8 cellular contexts compared by ENCODE assay signal in genomic region chrX:55488559-55489314, GRCh38. TPM values are rescaled to one million over a fixed set of nuclear protein-coding genes. Genes with fewer than 3 reads are reported as not detected.
DNase-seq lines count a peak whose midpoint lies in the region; ATAC-seq and TF ChIP-seq lines count a peak whose summit lies in the region.

No MANE protein-coding gene starts in this region.

- ATAC-seq in GM18858 (IDR thresholded peaks at IDR 0.05; ENCODE audit: unreplicated experiment) (peak; percentile 32), HG03095 (IDR thresholded peaks at IDR 0.05; ENCODE audit: unreplicated experiment) (peak; percentile 53), esophagus mucosa (peak; percentile 55)
- peak; percentile 83 for ATAC-seq in naive thymus-derived CD4-positive, alpha-beta T cell

- H3K4me1 Mint-ChIP-seq in naive thymus-derived CD4-positive, alpha-beta T cell = peaks cover 0 to 16% (median 12%) of the 10 kb centered on the region in 7 donors

- no peaks in the 10 kb centered on the region for H3K36me3 ChIP-seq in naive thymus-derived CD4-positive, alpha-beta T cell (ENCODE audit: control insufficient read depth in 2 of 3, insufficient read depth in 3 of 3, low read length in 3 of 3)
- H3K36me3 ChIP-seq in stomach = no peaks in the 10 kb centered on the region

- peak overlapping the region; percentile 92 for H3K27ac ChIP-seq in naive thymus-derived CD4-positive, alpha-beta T cell (ENCODE audit: low read depth, low read length)
- H3K27ac ChIP-seq in stomach = peak overlapping the region; percentile 85 to 93 (median 89)

- H3K27me3 Mint-ChIP-seq in naive thymus-derived CD4-positive, alpha-beta T cell = no peaks in the 10 kb centered on the region

- no peaks in the 10 kb centered on the region for H3K27me3 ChIP-seq in naive thymus-derived CD4-positive, alpha-beta T cell (ENCODE audit: control insufficient read depth in 2 of 2, insufficient read depth in 2 of 2, low read length in 2 of 2)
- no peaks in the 10 kb centered on the region for H3K27me3 ChIP-seq in stomach

- H3K4me1 ChIP-seq in naive thymus-derived CD4-positive, alpha-beta T cell (ENCODE audit: control insufficient read depth in 2 of 2, insufficient read depth in 2 of 2, low read length in 2 of 2) = no peaks in the 10 kb centered on the region
- H3K4me1 ChIP-seq in stomach = peaks cover 0 to 23% (median 13%) of the 10 kb centered on the region in 4 donors

- CTCF ChIA-PET in naive thymus-derived CD4-positive, alpha-beta T cell (lab: Charles Lee) = interaction anchor here (1.0 to 1.4 kb wide), 5 partner anchors 37 to 488 kb away, joined by 3 to 6 read pairs (median 3); partner anchors contain the start of genes MAGEH1 and RRAGB

- H3K36me3 Mint-ChIP-seq in naive thymus-derived CD4-positive, alpha-beta T cell = no peaks in the 10 kb centered on the region

- WGBS in stomach, 5 donors = 0 to 38% (median 1%) methylated on average over 24 to 55 of the region's 56 CpGs

- peak overlapping the region; percentile 91 to 98 (median 96) for H3K27ac Mint-ChIP-seq in naive thymus-derived CD4-positive, alpha-beta T cell

- DNase-seq in 8988T (peak; percentile 28), NCI-H82 (lab: John Stamatoyannopoulos, UW) (peak; percentile 82), stomach (peak; percentile 62)
- DNase-seq in activated T-cell treated with anti-CD3 and anti-CD28 coated beads, Interleukin-2, amount 50 U/mL, for 1 hour = peak; percentile 77
- DNase-seq in naive thymus-derived CD4-positive, alpha-beta T cell = peak; percentile 46 to 78 (median 69)

- no peak for TF ChIP-seq CTCF in stomach (IDR thresholded peaks at IDR 0.05)

- peak overlapping the region; percentile 89 to 97 (median 96) for H3K4me3 Mint-ChIP-seq in naive thymus-derived CD4-positive, alpha-beta T cell

- H3K9me3 ChIP-seq in naive thymus-derived CD4-positive, alpha-beta T cell (ENCODE audit: control insufficient read depth in 2 of 3, low read length in 3 of 3) = no peaks in the 10 kb centered on the region
- H3K9me3 ChIP-seq in stomach = no peaks in the 10 kb centered on the region

- peak overlapping the region; percentile 81 for H3K4me3 ChIP-seq in naive thymus-derived CD4-positive, alpha-beta T cell (ENCODE audit: low read length)
- H3K4me3 ChIP-seq in stomach = peak overlapping the region; percentile 54 to 76 (median 58)

- peaks cover 0 to 2% (median 0%) of the 10 kb centered on the region in 11 donors for H3K9me3 Mint-ChIP-seq in naive thymus-derived CD4-positive, alpha-beta T cell

- TF ChIP-seq POLR2A in stomach (IDR thresholded peaks at IDR 0.05) = no peak

- TF ChIP-seq EP300 in stomach (IDR thresholded peaks at IDR 0.05) = no peak

- POLR2A ChIA-PET in naive thymus-derived CD4-positive, alpha-beta T cell (lab: Charles Lee) = interaction anchor here (0.6 to 3.0 kb wide), 18 partner anchors 36 to 1633 kb away, joined by 3 to 35 read pairs (median 3); partner anchors contain the start of genes FAM120C, MAGEH1, PHF8 and RRAGB

- intact Hi-C loops in naive thymus-derived CD4-positive, alpha-beta T cell (cut with micrococcal nuclease) = no loop called here
- intact Hi-C loops in stomach (cut with DNase I; ENCODE audit: low total_unique reads) = no loop called here

RNA-seq across cellular contexts. Expression of gene USP51, which starts 0.9 kb away (rescaled TPM):
- total RNA-seq in esophagus mucosa (0.40 TPM), stomach (1 to 10 TPM in 2 of 5 donors, under 1 TPM in 1, not detected in 2; 0.29 to 2.2 (median 1.2) TPM)
- 1 to 10 TPM; 1.3 to 5.2 (median 3.1) TPM for total RNA-seq in naive thymus-derived CD4-positive, alpha-beta T cell
- under 1 TPM; 0.20 to 0.45 TPM for polyA plus RNA-seq in naive thymus-derived CD4-positive, alpha-beta T cell
- under 1 TPM; 0.40 to 0.46 (median 0.44) TPM for polyA plus RNA-seq in stomach

RNA-seq across cellular contexts. Expression of gene MAGEH1, which starts 36.8 kb away (rescaled TPM):
- total RNA-seq in esophagus mucosa = 2.1 TPM
- 10 to 100 TPM; 12.3 to 29.6 (median 20.3) TPM for total RNA-seq in naive thymus-derived CD4-positive, alpha-beta T cell
- 10 to 100 TPM; 51.0 to 51.8 TPM for polyA plus RNA-seq in naive thymus-derived CD4-positive, alpha-beta T cell
- 10 to 100 TPM in 3 of 5 donors, 1 to 10 TPM in 1, not detected in 1; 1.8 to 31.8 (median 21.0) TPM for total RNA-seq in stomach
- polyA plus RNA-seq in stomach = 10 to 100 TPM in 2 of 3 donors, 1 to 10 TPM in 1; 9.5 to 16.9 (median 13.5) TPM

Comparison
In these comparisons a context has a peak if more than half of its experiments do, and no peak if none do; other contexts are left out.
1. Peak in every context shown above with its lines: DNase-seq, ATAC-seq, H3K4me3 ChIP-seq and H3K27ac ChIP-seq.
2. DNase-seq: peak in every context shown above with its lines; median percentile 82 in NCI-H82; 77 in activated T-cell treated with anti-CD3 and anti-CD28 coated beads, Interleukin-2, amount 50 U/mL, for 1 hour; 69 in naive thymus-derived CD4-positive, alpha-beta T cell; 62 in stomach; 28 in 8988T.
3. ATAC-seq: peak in every context shown above with its lines; median percentile 83 in naive thymus-derived CD4-positive, alpha-beta T cell; 55 in esophagus mucosa; 53 in HG03095; 32 in GM18858.